Comparison of ENCODE assay signal across 8 cellular contexts in the genomic region with DNA sequence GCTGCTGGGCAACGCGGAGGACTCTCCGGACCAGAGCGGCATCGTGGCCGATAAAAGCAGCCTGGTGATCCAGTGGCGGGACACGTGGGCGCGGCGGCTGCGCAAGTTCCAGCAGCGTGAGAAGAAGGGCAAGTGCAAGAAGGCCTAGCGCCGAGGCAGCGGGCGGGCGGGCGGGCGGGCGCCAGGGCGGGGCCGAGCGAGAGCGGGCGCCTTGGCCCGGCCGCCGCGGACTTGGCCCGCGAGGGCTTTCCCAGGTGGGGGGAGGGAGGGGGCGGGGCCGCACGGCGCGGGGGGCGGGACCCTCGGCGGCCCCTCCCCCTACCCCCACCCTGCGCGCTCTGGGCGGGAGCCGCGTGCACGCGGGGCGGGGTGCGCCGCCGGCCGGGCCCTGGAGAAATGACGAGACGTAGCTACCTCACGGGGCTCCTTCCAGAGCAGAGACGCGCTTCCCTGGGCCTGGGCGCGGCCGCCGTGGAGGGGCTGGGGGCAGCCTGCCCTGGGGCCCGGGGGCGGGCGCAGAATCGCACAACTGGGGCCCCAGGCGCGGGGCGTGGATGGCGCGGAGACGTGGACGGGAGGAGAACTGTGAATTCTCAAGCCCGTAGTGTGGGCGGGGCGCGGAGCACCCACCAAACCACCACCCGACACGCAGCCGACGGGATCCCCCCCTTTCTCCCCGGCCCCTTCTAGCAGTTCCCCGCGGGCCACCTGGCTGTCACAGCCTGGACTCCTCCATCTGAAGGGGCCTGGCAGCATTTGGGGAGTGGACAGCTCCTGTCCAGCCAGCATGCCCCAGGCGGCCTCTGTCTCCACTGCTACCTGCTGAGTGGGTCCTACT.
DNase-seq lines count a peak whose midpoint lies in the region; ATAC-seq and TF ChIP-seq lines count a peak whose summit lies in the region.

No MANE protein-coding gene starts in this region.

- peak; percentile 60 for ATAC-seq in GM18907 (IDR thresholded peaks at IDR 0.05; ENCODE audit: unreplicated experiment)
- no peak for ATAC-seq in GM21717 (IDR thresholded peaks at IDR 0.05; ENCODE audit: unreplicated experiment)

- TF ChIP-seq CTCF in choroid plexus epithelial cell (conservative IDR thresholded peaks at IDR 0.05; ENCODE audit: low read depth, low read length): no peak

- peak overlapping the region; percentile 49 for H3K4me3 ChIP-seq in choroid plexus epithelial cell (ENCODE audit: low read depth, low read length)

- DNase-seq in HUDEP-2 (lab: John Stamatoyannopoulos, UW; ENCODE audit: unreplicated experiment in 76 of 76): peak in 71 of 76 experiments; percentile 6 to 84 (median 60)
- peak; percentile 75 for DNase-seq in activated CD4-positive, alpha-beta T cell treated with anti-CD3 and anti-CD28 coated beads for 48 hours
- peak; percentile 52 for DNase-seq in choroid plexus epithelial cell (ENCODE audit: low read depth)
- DNase-seq in kidney tubule cell (ENCODE audit: low spot score): peak; percentile 77
- peak; percentile 70 for DNase-seq in stimulated activated CD4-positive, alpha-beta T cell treated with anti-CD3 and anti-CD28 coated beads, Interleukin-2, amount 100 ng/mL, for 24 hours
- no peak for DNase-seq in NCI-H2029 treated with DMSO at 0.1 percent for 48 hours (lab: John Stamatoyannopoulos, UW)
